9 cellular contexts compared by ENCODE assay signal in the genomic region with DNA sequence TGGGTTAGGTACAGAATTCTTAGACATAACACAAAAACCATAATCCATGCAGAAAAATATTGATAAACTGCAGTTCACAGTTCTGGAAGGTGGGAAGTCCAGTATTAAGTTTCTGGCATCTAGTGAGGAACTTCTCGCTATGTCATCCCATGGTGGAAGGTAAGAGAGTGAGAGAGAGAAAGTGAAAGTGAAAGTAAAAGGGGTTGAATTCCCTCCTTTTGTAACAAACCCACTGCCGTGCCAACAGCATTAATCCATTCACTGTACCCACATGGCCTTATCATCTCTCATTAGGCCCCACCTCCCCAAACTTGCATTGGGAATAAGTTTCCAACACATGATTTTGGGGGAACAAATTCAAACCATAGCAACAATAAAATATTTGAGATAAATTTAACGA. TPM values are rescaled to one million over a fixed set of nuclear protein-coding genes. Genes with fewer than 3 reads are reported as not detected.
A peak's percentile ranks its signal among the peaks of the same experiment; 100 is the strongest.
DNase-seq lines count a peak whose midpoint lies in the region; ATAC-seq, FAIRE-seq and TF ChIP-seq lines count a peak whose summit lies in the region.
"Had no signal": no experiment of that assay in that cellular context is flagged by ENCODE, and none has a peak within 500 bp of the region (broad histone marks: within the 10 kb centered on the region; RNA-seq: fewer than 3 reads in every experiment).

No MANE protein-coding gene starts in this region.

- no peaks in the 10 kb centered on the region for H3K36me3 Mint-ChIP-seq in activated T-helper 17 cell treated with anti-CD3 and anti-CD28 coated beads, Interleukin-2, amount 50 U/mL, for 72 hours (ENCODE audit: low read depth)

- no peak for TF ChIP-seq POLR2A in Peyer's patch (IDR thresholded peaks at IDR 0.05)

- ATAC-seq in activated T-helper 17 cell treated with anti-CD3 and anti-CD28 coated beads, Interleukin-2, amount 50 U/mL, for 72 hours (replicated peaks), result peak; percentile 31
- peak; percentile 35 for ATAC-seq in mucosa of descending colon

- peaks cover 14% of the 10 kb centered on the region for H3K9me3 ChIP-seq in mucosa of descending colon
- no peaks in the 10 kb centered on the region for H3K9me3 ChIP-seq in Peyer's patch

- DNase-seq in DMS53 (lab: John Stamatoyannopoulos, UW) (peak; percentile 55), KBM-7 (peak; percentile 45), mucosa of descending colon (no peak), Peyer's patch (no peak), NCI-H1092 (lab: John Stamatoyannopoulos, UW) (no peak), substantia nigra (lab: John Stamatoyannopoulos, UW) (no peak), GM19239 (ENCODE audit: insufficient read length, low spot score) (no peak)
- DNase-seq: activated CD4-positive, alpha-beta T cell treated with anti-CD3 and anti-CD28 coated beads for 4 hours had no signal

- TF ChIP-seq CTCF in mucosa of descending colon (IDR thresholded peaks at IDR 0.05) (no peak), Peyer's patch (IDR thresholded peaks at IDR 0.05) (no peak)

- peaks cover 8% of the 10 kb centered on the region for H3K9me3 Mint-ChIP-seq in activated T-helper 17 cell treated with anti-CD3 and anti-CD28 coated beads, Interleukin-2, amount 50 U/mL, for 72 hours

- H3K4me3 Mint-ChIP-seq in activated T-helper 17 cell treated with anti-CD3 and anti-CD28 coated beads, Interleukin-2, amount 50 U/mL, for 72 hours, result peak overlapping the region; percentile 67

- H3K27ac Mint-ChIP-seq in activated T-helper 17 cell treated with anti-CD3 and anti-CD28 coated beads, Interleukin-2, amount 50 U/mL, for 72 hours, result peak overlapping the region; percentile 57

- H3K4me1 ChIP-seq in mucosa of descending colon (ENCODE audit: low read depth) (no peaks in the 10 kb centered on the region), Peyer's patch (no peaks in the 10 kb centered on the region)

- peaks cover 8% of the 10 kb centered on the region for H3K4me1 Mint-ChIP-seq in activated T-helper 17 cell treated with anti-CD3 and anti-CD28 coated beads, Interleukin-2, amount 50 U/mL, for 72 hours

- H3K27me3 ChIP-seq in Peyer's patch, result no peaks in the 10 kb centered on the region

- H3K27me3 Mint-ChIP-seq in activated T-helper 17 cell treated with anti-CD3 and anti-CD28 coated beads, Interleukin-2, amount 50 U/mL, for 72 hours, result no peaks in the 10 kb centered on the region

- intact Hi-C loops in mucosa of descending colon (cut with DNase I, micrococcal nuclease), result no loop called here

- FAIRE-seq in GM19239 (lab: Jason Lieb, UNC), result no peak

- H3K27ac ChIP-seq in Peyer's patch, result no peak overlapping the region
- H3K27ac ChIP-seq in substantia nigra (ENCODE audit: low read depth, low read length, poor library complexity, severe bottlenecking), result no peak overlapping the region

- no peak overlapping the region for H3K4me3 ChIP-seq in mucosa of descending colon
- peak overlapping the region in 1 of 4 donors; percentile 0 for H3K4me3 ChIP-seq in Peyer's patch

- in situ Hi-C loops in KBM-7 (cut with MboI; ENCODE audit: low pct_unique_long_range_greater_than_20kb, low sequenced_read_pairs), result no loop called here

- no peaks in the 10 kb centered on the region for H3K36me3 ChIP-seq in mucosa of descending colon (ENCODE audit: low read depth)
- no peaks in the 10 kb centered on the region for H3K36me3 ChIP-seq in Peyer's patch

RNA-seq across cellular contexts. Expression of a gene that starts 17.1 kb away (rescaled TPM):
- 1 to 10 TPM; 3.8 to 4.3 TPM for total RNA-seq in activated T-helper 17 cell treated with anti-CD3 and anti-CD28 coated beads, Interleukin-2, amount 50 U/mL, for 72 hours
- total RNA-seq in mucosa of descending colon (1 to 10 TPM; 2.4 to 5.8 (median 4.3) TPM), Peyer's patch (10 to 100 TPM in 1 of 4 donors, 1 to 10 TPM in 3; 1.5 to 19.0 (median 2.5) TPM)

RNA-seq across cellular contexts. Expression of a gene that starts 25.3 kb away (rescaled TPM):
- total RNA-seq in activated T-helper 17 cell treated with anti-CD3 and anti-CD28 coated beads, Interleukin-2, amount 50 U/mL, for 72 hours, result 1 to 10 TPM; 6.5 to 7.9 TPM
- total RNA-seq in mucosa of descending colon (10 to 100 TPM; 10.6 to 46.5 (median 14.8) TPM), Peyer's patch (10 to 100 TPM; 19.3 to 51.2 (median 23.1) TPM)

RNA-seq across cellular contexts. Expression of a gene that starts 48.9 kb away (rescaled TPM):
- 1 to 10 TPM; 1.0 to 1.8 TPM for total RNA-seq in activated T-helper 17 cell treated with anti-CD3 and anti-CD28 coated beads, Interleukin-2, amount 50 U/mL, for 72 hours
- total RNA-seq in mucosa of descending colon (1 to 10 TPM; 1.5 to 3.7 (median 1.9) TPM), Peyer's patch (10 to 100 TPM in 1 of 4 donors, 1 to 10 TPM in 3; 2.6 to 17.3 (median 3.8) TPM)

Comparison
In these comparisons a context has a peak if more than half of its experiments do, and no peak if none do; other contexts are left out.
1. DNase-seq: peak in DMS53 (single experiment) and KBM-7 (single experiment); none in mucosa of descending colon (0 of 3), Peyer's patch (0 of 3), NCI-H1092 (single experiment), substantia nigra (0 of 49) and GM19239 (single experiment).